In the genomic region with DNA sequence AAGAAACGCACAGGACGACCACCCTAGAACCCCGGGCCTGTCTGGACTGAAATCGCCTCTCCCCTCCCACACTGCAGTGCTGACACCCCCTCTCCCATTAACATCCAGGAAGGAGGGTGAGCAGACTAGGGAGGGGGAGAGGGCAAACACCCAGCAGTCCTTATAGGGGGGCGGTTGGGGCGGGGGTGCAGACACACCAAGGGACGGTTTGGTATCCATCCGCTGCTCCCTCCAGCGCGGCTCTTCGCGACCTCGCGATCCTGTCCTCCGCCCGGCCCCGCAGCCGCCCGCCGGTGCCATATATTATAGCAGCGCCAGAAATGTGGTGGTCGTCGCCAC, we compare ENCODE assay signal across 8 cellular contexts. TPM values are rescaled to one million over a fixed set of nuclear protein-coding genes. Genes with fewer than 3 reads are reported as not detected.
A peak's percentile ranks its signal among the peaks of the same experiment; 100 is the strongest.
DNase-seq lines count a peak whose midpoint lies in the region; ATAC-seq and TF ChIP-seq lines count a peak whose summit lies in the region.

No MANE protein-coding gene starts in this region.

- no peak overlapping the region for H3K27ac Mint-ChIP-seq in MCF 10A (ENCODE audit: low read depth, unreplicated experiment)
- peak overlapping the region; percentile 66 for H3K27ac Mint-ChIP-seq in dendritic cell treated with granulocyte-macrophage colony-stimulating factor and Interleukin-4, amounts not matched to agents 40 ng/mL and 50 ng/mL, for 4 days

- no peak overlapping the region for H3K4me3 Mint-ChIP-seq in MCF 10A (ENCODE audit: unreplicated experiment)
- H3K4me3 Mint-ChIP-seq in dendritic cell treated with granulocyte-macrophage colony-stimulating factor and Interleukin-4, amounts not matched to agents 40 ng/mL and 50 ng/mL, for 4 days = peak overlapping the region; percentile 85

- no peak for TF ChIP-seq CTCF in breast epithelium (IDR thresholded peaks at IDR 0.05)
- no peak for TF ChIP-seq CTCF in MCF 10A (IDR thresholded peaks at IDR 0.05; ENCODE audit: unreplicated experiment)
- TF ChIP-seq CTCF in mucosa of descending colon (IDR thresholded peaks at IDR 0.05) = no peak

- H3K9me3 Mint-ChIP-seq in MCF 10A (ENCODE audit: unreplicated experiment) = peaks cover 11% of the 10 kb centered on the region
- peaks cover 10% of the 10 kb centered on the region for H3K9me3 Mint-ChIP-seq in dendritic cell treated with granulocyte-macrophage colony-stimulating factor and Interleukin-4, amounts not matched to agents 40 ng/mL and 50 ng/mL, for 4 days

- no peak for TF ChIP-seq POLR2A in breast epithelium (IDR thresholded peaks at IDR 0.05)

- H3K4me3 ChIP-seq in breast epithelium (peak overlapping the region; percentile 55 to 80 (median 62)), mucosa of descending colon (no peak overlapping the region), aorta (ENCODE audit: low read length in 2 of 2) (peak overlapping the region; percentile 32 to 69)

- ATAC-seq in mucosa of descending colon (peak; percentile 16), aorta (ENCODE audit: low FRiP score) (peak; percentile 60), GM21515 (IDR thresholded peaks at IDR 0.05; ENCODE audit: unreplicated experiment) (no peak)

- H3K27me3 Mint-ChIP-seq in MCF 10A (ENCODE audit: insufficient read depth, unreplicated experiment) = peaks cover 3% of the 10 kb centered on the region
- peaks cover 21% of the 10 kb centered on the region for H3K27me3 Mint-ChIP-seq in dendritic cell treated with granulocyte-macrophage colony-stimulating factor and Interleukin-4, amounts not matched to agents 40 ng/mL and 50 ng/mL, for 4 days

- no peak for DNase-seq in breast epithelium (ENCODE audit: low spot score in 2 of 2)
- DNase-seq in MCF 10A (ENCODE audit: unreplicated experiment) = no peak
- no peak for DNase-seq in mucosa of descending colon
- DNase-seq in aorta = no peak
- DNase-seq in RKO (ENCODE audit: low spot score) = no peak
- DNase-seq in NCI-H1930 (lab: John Stamatoyannopoulos, UW) = no peak

- POLR2A ChIA-PET in MCF 10A (lab: Yijun Ruan, JAX) = no interaction called here

- H3K9me3 ChIP-seq in breast epithelium (peaks cover 0 to 4% of the 10 kb centered on the region in 2 donors), mucosa of descending colon (no peaks in the 10 kb centered on the region), aorta (ENCODE audit: control insufficient read depth, low read length) (no peaks in the 10 kb centered on the region)

- H3K4me1 ChIP-seq in breast epithelium (no peaks in the 10 kb centered on the region), mucosa of descending colon (ENCODE audit: low read depth) (no peaks in the 10 kb centered on the region), aorta (ENCODE audit: control insufficient read depth in 1 of 2, insufficient read depth in 2 of 2, low read length in 2 of 2) (no peaks in the 10 kb centered on the region)

- intact Hi-C loops in breast epithelium (cut with DNase I; ENCODE audit: low total_unique reads) = no loop called here
- intact Hi-C loops in MCF 10A (cut with micrococcal nuclease) = no loop called here
- intact Hi-C loops in dendritic cell treated with granulocyte-macrophage colony-stimulating factor and Interleukin-4, amounts not matched to agents 40 ng/mL and 50 ng/mL, for 4 days (cut with micrococcal nuclease) = loop anchor here (10.0 kb wide), 1 partner anchor 46 kb away; no protein-coding TSS in a partner anchor
- intact Hi-C loops in mucosa of descending colon (cut with DNase I, micrococcal nuclease) = no loop called here
- intact Hi-C loops in aorta (cut with DNase I) = loop anchor here (5.0 to 10.0 kb wide), 2 partner anchors 61 to 716 kb away; a partner anchor contains a TSS

- H3K4me1 Mint-ChIP-seq in MCF 10A (ENCODE audit: insufficient read depth, unreplicated experiment) = no peaks in the 10 kb centered on the region
- peaks cover 4% of the 10 kb centered on the region for H3K4me1 Mint-ChIP-seq in dendritic cell treated with granulocyte-macrophage colony-stimulating factor and Interleukin-4, amounts not matched to agents 40 ng/mL and 50 ng/mL, for 4 days (ENCODE audit: low read depth)

- WGBS in aorta, 2 donors = 2 to 36% methylated on average over 23 of the region's 23 CpGs

- no TSS peak for BruUV-seq in MCF 10A (replicated peaks; lab: Mats Ljungman, UMichigan)

- H3K27me3 ChIP-seq in breast epithelium (peaks cover 0 to 12% of the 10 kb centered on the region in 2 donors), aorta (ENCODE audit: control insufficient read depth in 1 of 2, insufficient read depth in 2 of 2, low read length in 1 of 2) (no peaks in the 10 kb centered on the region)

- H3K36me3 ChIP-seq in breast epithelium (no peaks in the 10 kb centered on the region), mucosa of descending colon (ENCODE audit: low read depth) (no peaks in the 10 kb centered on the region), aorta (ENCODE audit: control insufficient read depth in 1 of 2, insufficient read depth in 2 of 2, low read length in 1 of 2) (no peaks in the 10 kb centered on the region)

- CTCF ChIA-PET in MCF 10A (lab: Yijun Ruan, JAX) = no interaction called here

- H3K36me3 Mint-ChIP-seq in MCF 10A (ENCODE audit: insufficient read depth, unreplicated experiment) = no peaks in the 10 kb centered on the region
- H3K36me3 Mint-ChIP-seq in dendritic cell treated with granulocyte-macrophage colony-stimulating factor and Interleukin-4, amounts not matched to agents 40 ng/mL and 50 ng/mL, for 4 days (ENCODE audit: low read depth) = peaks cover 6% of the 10 kb centered on the region

- H3K27ac ChIP-seq in breast epithelium = peak overlapping the region; percentile 81 to 91
- H3K27ac ChIP-seq in aorta (ENCODE audit: low read depth in 1 of 2, low read length in 2 of 2) = no peak overlapping the region

RNA-seq across cellular contexts. Expression of a gene that starts 0.4 kb away (rescaled TPM):
- 10 to 100 TPM in 2 of 3 donors, 1 to 10 TPM in 1; 7.5 to 16.1 (median 16.1) TPM for total RNA-seq in breast epithelium
- total RNA-seq in MCF 10A (2022) = 1.2 and 2.0 TPM in 2 replicates
- 10 to 100 TPM in 1 of 3 donors, 1 to 10 TPM in 2; 3.4 to 29.6 (median 3.7) TPM for total RNA-seq in mucosa of descending colon
- 10 to 100 TPM; 19.9 to 27.3 TPM for total RNA-seq in aorta
- polyA plus RNA-seq in aorta = 10 to 100 TPM in 1 of 2 donors, 1 to 10 TPM in 1; 3.3 to 17.0 TPM

RNA-seq across cellular contexts. Expression of a gene that starts 51.6 kb away (rescaled TPM):
- total RNA-seq in breast epithelium (10 to 100 TPM; 13.9 to 21.5 (median 16.4) TPM), MCF 10A (2022) (15.2 and 16.3 TPM in 2 replicates), mucosa of descending colon (10 to 100 TPM in 2 of 3 donors, 1 to 10 TPM in 1; 5.5 to 13.9 (median 13.1) TPM), aorta (1 to 10 TPM; 7.3 to 9.7 TPM)
- polyA plus RNA-seq in aorta = 1 to 10 TPM; 2.5 to 5.9 TPM

Comparison
In these comparisons a context has a peak if more than half of its experiments do, and no peak if none do; other contexts are left out.
1. H3K27ac ChIP-seq: peak in breast epithelium (2 of 2); none in aorta (0 of 2).
2. intact Hi-C loops: an anchor here in dendritic cell treated with granulocyte-macrophage colony-stimulating factor and Interleukin-4, amounts not matched to agents 40 ng/mL and 50 ng/mL, for 4 days (10.0 kb wide) and aorta (5.0 to 10.0 kb wide); none called in breast epithelium, MCF 10A and mucosa of descending colon.